Comparison of ENCODE assay signal across 11 cellular contexts in genomic region chr1:202113690-202114300, GRCh38. TPM values are rescaled to one million over a fixed set of nuclear protein-coding genes. Genes with fewer than 3 reads are reported as not detected.
DNase-seq lines count a peak whose midpoint lies in the region; ATAC-seq and TF ChIP-seq lines count a peak whose summit lies in the region.
"Had no signal": no experiment of that assay in that cellular context is flagged by ENCODE, and none has a peak within 500 bp of the region (broad histone marks: within the 10 kb centered on the region; RNA-seq: fewer than 3 reads in every experiment).

No MANE protein-coding gene starts in this region.

- H3K36me3 ChIP-seq in HCT116 (ENCODE audit: control insufficient read depth in 1 of 2, insufficient read depth in 2 of 2, low read length in 2 of 2): no peaks in the 10 kb centered on the region
- no peaks in the 10 kb centered on the region for H3K36me3 ChIP-seq in osteoblast (ENCODE audit: insufficient read depth, low read length)
- H3K36me3 ChIP-seq in BE2C: no peaks in the 10 kb centered on the region

- H3K79me2 ChIP-seq in HCT116 (ENCODE audit: insufficient read depth, low read length): no peaks in the 10 kb centered on the region
- H3K79me2 ChIP-seq in osteoblast (ENCODE audit: insufficient read depth, low read length): no peaks in the 10 kb centered on the region

- POLR2A ChIA-PET in HCT116 (lab: Charles Lee): interaction anchor here (0.7 to 4.3 kb wide), 10 partner anchors 8 to 131 kb away, joined by 3 to 48 read pairs (median 4); partner anchors contain the start of genes ELF3 and GPR37L1

- TF ChIP-seq CTCF in HCT116 (IDR thresholded peaks at IDR 0.05 in 2 of 3, conservative IDR thresholded peaks at IDR 0.05 in 1 of 3; ENCODE audit: borderline replicate concordance in 1 of 3, insufficient read depth in 1 of 3, low read depth in 2 of 3, low read length in 2 of 3) (no peak), osteoblast (IDR thresholded peaks at IDR 0.05; ENCODE audit: extremely low read depth, low read depth, low read length) (no peak), BE2C (IDR thresholded peaks at IDR 0.05; ENCODE audit: low read depth, low read length) (no peak)

- H3K27ac ChIP-seq in HCT116 (ENCODE audit: low read depth, low read length) (no peak overlapping the region), osteoblast (ENCODE audit: low read depth, low read length) (no peak overlapping the region)

- H4K20me1 ChIP-seq in HCT116 (ENCODE audit: insufficient read depth): no peaks in the 10 kb centered on the region
- H4K20me1 ChIP-seq in osteoblast (ENCODE audit: insufficient read depth, low read length): no peaks in the 10 kb centered on the region

- ATAC-seq in HCT116: peak; percentile 17; the same call in 1 of the 2 replicates
- ATAC-seq in HG03457 (IDR thresholded peaks at IDR 0.05; ENCODE audit: unreplicated experiment): no peak

- CTCF ChIA-PET in HCT116 (lab: Charles Lee): interaction anchor here (0.7 to 3.4 kb wide), 7 partner anchors 8 to 114 kb away, joined by 3 to 15 read pairs (median 10); partner anchors contain the start of gene ELF3

- peaks cover 36 to 47% of the 10 kb centered on the region in 2 experiments for H3K4me1 ChIP-seq in HCT116 (ENCODE audit: control insufficient read depth in 1 of 2, insufficient read depth in 2 of 2, low read length in 2 of 2)
- peaks cover 7% of the 10 kb centered on the region for H3K4me1 ChIP-seq in osteoblast (ENCODE audit: insufficient read depth, low read length)
- H3K4me1 ChIP-seq in BE2C: no peaks in the 10 kb centered on the region

- RAD21 ChIA-PET in HCT116 (lab: Charles Lee; ENCODE audit: low non-redundant PET in 1 of 2, low total read pairs in 2 of 2, uncharacterized antibody in 2 of 2, unreplicated experiment in 2 of 2): interaction anchor here in 1 of 2 experiments (0.7 to 1.3 kb wide), 4 partner anchors 13 to 107 kb away, joined by 3 to 4 read pairs (median 4); no protein-coding TSS in a partner anchor

- no peak for TF ChIP-seq POLR2A in HCT116 (IDR thresholded peaks at IDR 0.05; ENCODE audit: borderline replicate concordance, extremely low read depth, insufficient read depth, insufficient read length)

- no TSS peak for BruUV-seq in HCT116 (replicated peaks; lab: Mats Ljungman, UMichigan)

- peak overlapping the region; percentile 63 for H3K4me2 ChIP-seq in HCT116 (ENCODE audit: low read length)
- no peak overlapping the region for H3K4me2 ChIP-seq in osteoblast (ENCODE audit: insufficient read depth, low read length)

- TF ChIP-seq RAD21 in HCT116 (IDR thresholded peaks at IDR 0.05; ENCODE audit: low read depth): no peak

- no peaks in the 10 kb centered on the region for H3K9me2 ChIP-seq in HCT116 (ENCODE audit: insufficient read depth)

- H3K4me3 ChIP-seq in HCT116 (replicated peaks in 1 of 2; ENCODE audit: low read depth in 1 of 2, low read length in 2 of 2) (no peak overlapping the region), osteoblast (ENCODE audit: insufficient read depth, low read length) (no peak overlapping the region), BE2C (ENCODE audit: low read depth, low read length) (no peak overlapping the region)

- H2AFZ ChIP-seq in HCT116 (ENCODE audit: low read depth, low read length, poor library complexity, severe bottlenecking): peak overlapping the region; percentile 16
- no peak overlapping the region for H2AFZ ChIP-seq in osteoblast (ENCODE audit: low read length)

- H3K27me3 ChIP-seq in HCT116 (ENCODE audit: insufficient read depth, low read length) (no peaks in the 10 kb centered on the region), osteoblast (ENCODE audit: insufficient read depth, low read length) (no peaks in the 10 kb centered on the region), BE2C (no peaks in the 10 kb centered on the region)

- H3K9ac ChIP-seq in HCT116 (ENCODE audit: low read length): 0 out of 2 replicates have a peak overlapping the region, but pooled peaks have one; percentile 15

- intact Hi-C loops in HCT116 (cut with micrococcal nuclease): no loop called here

- H3K9me3 ChIP-seq in HCT116 (ENCODE audit: control insufficient read depth in 1 of 2, insufficient read depth in 1 of 2, low read depth in 1 of 2, low read length in 2 of 2): no peaks in the 10 kb centered on the region
- H3K9me3 ChIP-seq in osteoblast (ENCODE audit: low read depth, low read length): no peaks in the 10 kb centered on the region
- H3K9me3 ChIP-seq in BE2C: no peaks in the 10 kb centered on the region

- DNase-seq in DMS79 treated with DMSO at 0.1 percent for 48 hours (lab: John Stamatoyannopoulos, UW) (peak; percentile 20), DMS79 (lab: John Stamatoyannopoulos, UW) (no peak), HCT116 (ENCODE audit: low read depth, low spot score) (no peak), SW480 (ENCODE audit: low spot score) (peak; percentile 95), osteoblast (ENCODE audit: insufficient read length, low spot score, missing footprints) (peak; percentile 3), occipital lobe (lab: John Stamatoyannopoulos, UW) (no peak), BE2C (no peak)
- DNase-seq: activated T-cell treated with anti-CD3 and anti-CD28 coated beads, Interleukin-2, amount 50 U/mL, for 24 hours; NK-92 treated with Interleukin-12 subunit alpha and Interleukin-12 subunit beta, amount 100 ng/mL, for 24 hours had no signal

TF ChIP-seq in HCT116, 20 proteins besides CTCF, POLR2A, EP300 and RAD21:
- no peak for TF ChIP-seq TCF7L2 (IDR thresholded peaks at IDR 0.05; ENCODE audit: borderline replicate concordance, extremely low read depth, insufficient read depth, insufficient read length)
- TF ChIP-seq CBX3 (IDR thresholded peaks at IDR 0.05; ENCODE audit: low read depth): no peak
- TF ChIP-seq EGR1 (IDR thresholded peaks at IDR 0.05; ENCODE audit: low read depth): no peak
- no peak for TF ChIP-seq SRF (IDR thresholded peaks at IDR 0.05; ENCODE audit: low read depth)
- no peak for TF ChIP-seq YY1 (IDR thresholded peaks at IDR 0.05; ENCODE audit: extremely low read depth, insufficient replicate concordance, low read depth, low read length)
- no peak for TF ChIP-seq EZH2 (IDR thresholded peaks at IDR 0.05)
- no peak for TF ChIP-seq ATF3 (IDR thresholded peaks at IDR 0.05)
- TF ChIP-seq EZH2phosphoT487 (IDR thresholded peaks at IDR 0.05; ENCODE audit: borderline replicate concordance): no peak
- no peak for TF ChIP-seq MAX (IDR thresholded peaks at IDR 0.05)
- TF ChIP-seq ELF1 (IDR thresholded peaks at IDR 0.05; ENCODE audit: borderline replicate concordance, low read depth): no peak
- TF ChIP-seq POLR2AphosphoS5 (IDR thresholded peaks at IDR 0.05; ENCODE audit: low read depth, low read length): no peak
- TF ChIP-seq, protein P1, sequence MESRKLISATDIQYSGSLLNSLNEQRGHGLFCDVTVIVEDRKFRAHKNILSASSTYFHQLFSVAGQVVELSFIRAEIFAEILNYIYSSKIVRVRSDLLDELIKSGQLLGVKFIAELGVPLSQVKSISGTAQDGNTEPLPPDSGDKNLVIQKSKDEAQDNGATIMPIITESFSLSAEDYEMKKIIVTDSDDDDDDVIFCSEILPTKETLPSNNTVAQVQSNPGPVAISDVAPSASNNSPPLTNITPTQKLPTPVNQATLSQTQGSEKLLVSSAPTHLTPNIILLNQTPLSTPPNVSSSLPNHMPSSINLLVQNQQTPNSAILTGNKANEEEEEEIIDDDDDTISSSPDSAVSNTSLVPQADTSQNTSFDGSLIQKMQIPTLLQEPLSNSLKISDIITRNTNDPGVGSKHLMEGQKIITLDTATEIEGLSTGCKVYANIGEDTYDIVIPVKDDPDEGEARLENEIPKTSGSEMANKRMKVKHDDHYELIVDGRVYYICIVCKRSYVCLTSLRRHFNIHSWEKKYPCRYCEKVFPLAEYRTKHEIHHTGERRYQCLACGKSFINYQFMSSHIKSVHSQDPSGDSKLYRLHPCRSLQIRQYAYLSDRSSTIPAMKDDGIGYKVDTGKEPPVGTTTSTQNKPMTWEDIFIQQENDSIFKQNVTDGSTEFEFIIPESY (IDR thresholded peaks at IDR 0.05; ENCODE audit: extremely low read depth, insufficient replicate concordance, low read length): no peak

RNA-seq across cellular contexts. Expression of gene GPR37L1, which starts 8.9 kb away (rescaled TPM):
- total RNA-seq in HCT116 (2021; ENCODE audit: unreplicated experiment): 0.10 TPM
- 0.16 and 0.19 TPM in 2 replicates for polyA plus RNA-seq in HCT116 (2012)
- not detected in 2 replicates for total RNA-seq in osteoblast
- total RNA-seq in occipital lobe: 1.1 TPM
- 0.25 TPM for polyA plus RNA-seq in BE2C (2012; ENCODE audit: insufficient read depth, insufficient read length, low read depth)
- polyA plus RNA-seq: keratinocyte had no signal

RNA-seq across cellular contexts. Expression of gene ARL8A, which starts 30.7 kb away (rescaled TPM):
- total RNA-seq in HCT116 (2021; ENCODE audit: unreplicated experiment) (45.6 TPM), osteoblast (24.2 and 25.0 TPM in 2 replicates), occipital lobe (77.0 TPM)
- 35.2 and 36.4 TPM in 2 replicates for polyA plus RNA-seq in HCT116 (2012)
- 71.3 TPM for polyA plus RNA-seq in BE2C (2012; ENCODE audit: insufficient read depth, insufficient read length, low read depth)

RNA-seq across cellular contexts. Expression of gene PTPN7, which starts 46.6 kb away (rescaled TPM):
- total RNA-seq in HCT116 (2021; ENCODE audit: unreplicated experiment) (0.76 TPM), osteoblast (not detected in 2 replicates), occipital lobe (0.16 TPM)
- 0.12 and 0.25 TPM in 2 replicates for polyA plus RNA-seq in HCT116 (2012)
- polyA plus RNA-seq in BE2C (2012; ENCODE audit: insufficient read depth, insufficient read length, low read depth): 0.37 TPM

Comparison
In these comparisons a context has a peak if more than half of its experiments do, and no peak if none do; other contexts are left out.
1. DNase-seq: peak in DMS79 treated with DMSO at 0.1 percent for 48 hours (single experiment), SW480 (single experiment) and osteoblast (single experiment); none in DMS79 (single experiment), HCT116 (single experiment), occipital lobe (single experiment) and BE2C (single experiment).